In genomic region chrX:140697618-140698017, GRCh38 we compare ENCODE assay signal across 20 cellular contexts. TPM values are rescaled to one million over a fixed set of nuclear protein-coding genes. Genes with fewer than 3 reads are reported as not detected.
DNase-seq lines count a peak whose midpoint lies in the region; ATAC-seq and TF ChIP-seq lines count a peak whose summit lies in the region.
"Had no signal": no experiment of that assay in that cellular context is flagged by ENCODE, and none has a peak within 500 bp of the region (broad histone marks: within the 10 kb centered on the region; RNA-seq: fewer than 3 reads in every experiment).

No MANE protein-coding gene starts in this region.

- no peak overlapping the region for H3K27ac Mint-ChIP-seq in type B pancreatic cell
- H3K27ac Mint-ChIP-seq: activated CD8-positive, alpha-beta memory T cell treated with anti-CD3 and anti-CD28 coated beads, Interleukin-2, amount 10 ng/mL, durations not matched to agents 7 days and 5 days; mesothelial cell of epicardium; T-helper 2 cell treated with Interferon-gamma antibody and Interleukin-4, amounts not matched to agents 5 μg/mL and 100 μg/mL, for 36 hours had no signal

- H3K36me3 Mint-ChIP-seq in type B pancreatic cell: no peaks in the 10 kb centered on the region
- H3K36me3 Mint-ChIP-seq: activated CD8-positive, alpha-beta memory T cell treated with anti-CD3 and anti-CD28 coated beads, Interleukin-2, amount 10 ng/mL, durations not matched to agents 7 days and 5 days; mesothelial cell of epicardium had no signal

- ATAC-seq in GM21526 (IDR thresholded peaks at IDR 0.05; ENCODE audit: low FRiP score, unreplicated experiment): no peak
- ATAC-seq: activated CD8-positive, alpha-beta memory T cell treated with anti-CD3 and anti-CD28 coated beads, Interleukin-2, amount 10 ng/mL, durations not matched to agents 7 days and 5 days; heart left ventricle; Right ventricle myocardium inferior had no signal

- no peaks in the 10 kb centered on the region for H3K4me1 Mint-ChIP-seq in type B pancreatic cell (ENCODE audit: unreplicated experiment)
- H3K4me1 Mint-ChIP-seq: activated CD8-positive, alpha-beta memory T cell treated with anti-CD3 and anti-CD28 coated beads, Interleukin-2, amount 10 ng/mL, durations not matched to agents 7 days and 5 days; mesothelial cell of epicardium had no signal

- peak; percentile 16 for DNase-seq in NCI-H748 (lab: John Stamatoyannopoulos, UW; ENCODE audit: unreplicated experiment)
- DNase-seq in NCI-H748 treated with DMSO at 0.1 percent for 48 hours (lab: John Stamatoyannopoulos, UW): no peak
- peak; percentile 12 for DNase-seq in NB4 (ENCODE audit: low read depth)
- no peak for DNase-seq in epithelial cell of proximal tubule (ENCODE audit: low read depth)
- no peak for DNase-seq in type B pancreatic cell (ENCODE audit: extremely low spot score, unreplicated experiment)
- no peak for DNase-seq in epidermal melanocyte (ENCODE audit: insufficient read length, low spot score)
- DNase-seq in DMS79 (lab: John Stamatoyannopoulos, UW): no peak
- DNase-seq: activated CD4-positive, alpha-beta T cell treated with anti-CD3 and anti-CD28 coated beads for 1 hour; activated CD8-positive, alpha-beta memory T cell treated with anti-CD3 and anti-CD28 coated beads, Interleukin-2, amount 10 ng/mL, durations not matched to agents 7 days and 5 days; aorta; esophagus squamous epithelium; heart left ventricle; kidney glomerular epithelial cell; NCI-H2081; NCI-H69; thyroid gland had no signal

- peak; percentile 36 for TF ChIP-seq CTCF in NB4 (IDR thresholded peaks at IDR 0.05; ENCODE audit: low read depth, low read length)
- TF ChIP-seq CTCF in epithelial cell of proximal tubule (conservative IDR thresholded peaks at IDR 0.05; ENCODE audit: low read depth, low read length): peak; percentile 30
- peak; percentile 54 for TF ChIP-seq CTCF in type B pancreatic cell (conservative IDR thresholded peaks at IDR 0.05)

- H3K9me3 Mint-ChIP-seq in type B pancreatic cell: no peaks in the 10 kb centered on the region
- H3K9me3 Mint-ChIP-seq: T-helper 2 cell treated with Interferon-gamma antibody and Interleukin-4, amounts not matched to agents 5 μg/mL and 100 μg/mL, for 36 hours had no signal

- peaks cover 10% of the 10 kb centered on the region for H3K27me3 Mint-ChIP-seq in type B pancreatic cell
- H3K27me3 Mint-ChIP-seq: activated CD8-positive, alpha-beta memory T cell treated with anti-CD3 and anti-CD28 coated beads, Interleukin-2, amount 10 ng/mL, durations not matched to agents 7 days and 5 days had no signal

- H3K4me3 ChIP-seq in NB4 (ENCODE audit: low read depth, low read length) (no peak overlapping the region), epithelial cell of proximal tubule (ENCODE audit: low read depth, low read length) (no peak overlapping the region)
- H3K4me3 ChIP-seq: esophagus squamous epithelium, heart left ventricle, thyroid gland had no signal

- TF ChIP-seq POLR2A in NB4 (IDR thresholded peaks at IDR 0.05; ENCODE audit: extremely low read depth, insufficient read length): no peak

- H3K4me3 Mint-ChIP-seq in type B pancreatic cell: no peak overlapping the region
- H3K4me3 Mint-ChIP-seq: activated CD8-positive, alpha-beta memory T cell treated with anti-CD3 and anti-CD28 coated beads, Interleukin-2, amount 10 ng/mL, durations not matched to agents 7 days and 5 days; mesothelial cell of epicardium; T-helper 2 cell treated with Interferon-gamma antibody and Interleukin-4, amounts not matched to agents 5 μg/mL and 100 μg/mL, for 36 hours had no signal

RNA-seq across cellular contexts. Expression of gene LINC00632, which starts 11.9 kb away (rescaled TPM):
- total RNA-seq in epithelial cell of proximal tubule (0.29 and 2.8 TPM in 2 replicates), type B pancreatic cell (ENCODE audit: low replicate concordance) (107 and 393 TPM in 2 replicates)

Comparison
In these comparisons a context has a peak if more than half of its experiments do, and no peak if none do; other contexts are left out.
1. DNase-seq: peak in NCI-H748 (single experiment) and NB4 (single experiment); none in NCI-H748 treated with DMSO at 0.1 percent for 48 hours (single experiment), epithelial cell of proximal tubule (single experiment), type B pancreatic cell (single experiment), epidermal melanocyte (single experiment) and DMS79 (single experiment).
2. RNA of gene LINC00632, which starts 11.9 kb away (total RNA-seq): 107 to 393 TPM in type B pancreatic cell; 0.29 to 2.8 TPM in epithelial cell of proximal tubule; every median in the first group is over 10 times any median in the second.
3. Peak in every context shown above with its lines, with median percentiles within 50 percentile points of each other: CTCF ChIP-seq.